Comparison of ENCODE assay signal across 1 cellular context in the genomic region with DNA sequence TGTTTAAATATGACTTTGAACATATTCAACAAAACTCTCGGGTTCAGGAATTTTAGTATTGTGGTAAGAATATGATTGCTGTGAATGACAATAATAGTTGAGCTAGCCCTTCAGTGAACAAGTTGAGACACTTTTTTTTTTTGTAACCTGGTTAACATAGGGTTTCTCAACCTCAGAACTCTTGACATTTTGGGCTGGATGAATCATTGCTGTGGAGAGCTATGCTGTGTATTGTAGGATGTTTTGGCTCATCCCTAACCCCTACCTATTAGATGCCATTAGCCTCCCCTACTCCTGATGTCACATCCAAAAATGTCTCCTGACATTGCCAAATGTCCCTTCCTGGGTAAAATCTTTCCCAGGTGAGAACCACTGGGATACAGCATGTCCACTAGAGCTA.
TF ChIP-seq lines count a peak whose summit lies in the region.

No MANE protein-coding gene starts in this region.

TF ChIP-seq in IMR-90, 13 proteins besides CTCF, POLR2A, EP300 and RAD21 (continued from another document):
- no peak for TF ChIP-seq MAZ (IDR thresholded peaks at IDR 0.05; ENCODE audit: borderline replicate concordance, low read depth, low read length)
- TF ChIP-seq CEBPB (IDR thresholded peaks at IDR 0.05; ENCODE audit: low read depth, low read length): no peak
- TF ChIP-seq RFX5 (IDR thresholded peaks at IDR 0.05; ENCODE audit: low read depth, low read length): no peak
